9 cellular contexts compared by ENCODE assay signal in genomic region chr6:157107915-157108651, GRCh38.
A peak's percentile ranks its signal among the peaks of the same experiment; 100 is the strongest.
DNase-seq lines count a peak whose midpoint lies in the region; ATAC-seq, FAIRE-seq and TF ChIP-seq lines count a peak whose summit lies in the region.
"Had no signal": no experiment of that assay in that cellular context is flagged by ENCODE, and none has a peak within 500 bp of the region (broad histone marks: within the 10 kb centered on the region; RNA-seq: fewer than 3 reads in every experiment).

No MANE protein-coding gene starts in this region.

- H3K4me1 ChIP-seq in pancreas (peaks cover 0 to 5% (median 0%) of the 10 kb centered on the region in 3 donors), H9 (ENCODE audit: insufficient read depth, low read length) (no peaks in the 10 kb centered on the region)

- no peak overlapping the region for H3K14ac ChIP-seq in H9 (ENCODE audit: insufficient read depth, low read length)

- H3K23me2 ChIP-seq in H9 (ENCODE audit: insufficient read length, low read depth, low read length, poor library complexity, severe bottlenecking) = no peaks in the 10 kb centered on the region

- H3K27me3 Mint-ChIP-seq in H9 (ENCODE audit: low read depth) = no peaks in the 10 kb centered on the region
- H3K27me3 Mint-ChIP-seq: activated naive CD8-positive, alpha-beta T cell treated with anti-CD3 and anti-CD28 coated beads, Interleukin-2, amount 10 ng/mL, durations not matched to agents 7 days and 5 days had no signal

- H4K91ac ChIP-seq in H9 (ENCODE audit: insufficient read length, low read depth, low read length) = no peak overlapping the region

- H2BK5ac ChIP-seq in H9 (ENCODE audit: insufficient read length, low read length) = no peak overlapping the region

- H3K4me3 ChIP-seq in pancreas = no peak overlapping the region

- H4K5ac ChIP-seq in H9 (ENCODE audit: insufficient read length, low read depth, low read length) = no peak overlapping the region

- H3K79me2 ChIP-seq in H9 (ENCODE audit: insufficient read depth, low read length) = no peaks in the 10 kb centered on the region

- H3K4me2 ChIP-seq in H9 (ENCODE audit: insufficient read depth, insufficient read length, low read length) = no peak overlapping the region

- H3K36me3 ChIP-seq in pancreas = no peaks in the 10 kb centered on the region

- H3K27me3 ChIP-seq in pancreas = no peaks in the 10 kb centered on the region
- no peaks in the 10 kb centered on the region for H3K27me3 ChIP-seq in H9 (ENCODE audit: insufficient read depth, low read length)

- H3K56ac ChIP-seq in H9 (ENCODE audit: insufficient read length, low read depth, low read length) = no peak overlapping the region

- WGBS in pancreas, 2 donors = 59 to 60% methylated on average over 6 of the region's 6 CpGs
- no CpG with 5 or more reads among the region's 6 CpGs for WGBS in H9 (ENCODE audit: extremely low coverage, insufficient read length, low lambda C conversion rate)

- no peaks in the 10 kb centered on the region for H3K9me3 Mint-ChIP-seq in H9
- H3K9me3 Mint-ChIP-seq: activated naive CD8-positive, alpha-beta T cell treated with anti-CD3 and anti-CD28 coated beads, Interleukin-2, amount 10 ng/mL, durations not matched to agents 7 days and 5 days had no signal

- no peaks in the 10 kb centered on the region for H4K20me1 ChIP-seq in H9 (ENCODE audit: control insufficient read depth, insufficient read depth, insufficient read length)

- peak; percentile 91 for FAIRE-seq in pancreas (lab: Jason Lieb, UNC)

- H3T11ph ChIP-seq in H9 (ENCODE audit: low read length) = no peak overlapping the region

- no peak overlapping the region for H3K23ac ChIP-seq in H9 (ENCODE audit: insufficient read length, low read depth, low read length)

- H3K36me3 Mint-ChIP-seq in H9 (ENCODE audit: insufficient read depth in 1 of 3, low read depth in 3 of 3) = peaks cover 2 to 5% (median 4%) of the 10 kb centered on the region in 3 experiments; a peak in 6 of 7 replicates

- H3K27ac ChIP-seq in pancreas (no peak overlapping the region), H9 (ENCODE audit: insufficient read length, low read depth, low read length) (no peak overlapping the region)

- H3K9ac ChIP-seq in H9 (ENCODE audit: extremely low read depth, insufficient read length, low read length) = no peak overlapping the region

- intact Hi-C loops in pancreas (cut with DNase I) = no loop called here

- 0 out of 4 replicates have a peak, but pooled peaks cover 0 to 4% of the 10 kb centered on the region in 2 experiments for H3K4me1 Mint-ChIP-seq in H9

- no peak overlapping the region for H2AK5ac ChIP-seq in H9 (ENCODE audit: insufficient read length, low read length)

- TF ChIP-seq POLR2A in erythroblast (IDR thresholded peaks at IDR 0.05; ENCODE audit: low read length) = peak; percentile 15

- H2AFZ ChIP-seq in H9 (ENCODE audit: low read length) = no peak overlapping the region

- DNase-seq in ELR (ENCODE audit: low read depth) (peak; percentile 96), RPMI7951 (ENCODE audit: low read depth) (peak; percentile 90), erythroblast (lab: John Stamatoyannopoulos, UW) (peak; percentile 86), pancreas (no peak), H9 (no peak), NCI-H146 (lab: John Stamatoyannopoulos, UW) (no peak)
- DNase-seq: activated naive CD8-positive, alpha-beta T cell treated with anti-CD3 and anti-CD28 coated beads, Interleukin-2, amount 10 ng/mL, durations not matched to agents 7 days and 5 days had no signal

- H3K4me3 Mint-ChIP-seq in H9 = no peak overlapping the region
- H3K4me3 Mint-ChIP-seq: activated naive CD8-positive, alpha-beta T cell treated with anti-CD3 and anti-CD28 coated beads, Interleukin-2, amount 10 ng/mL, durations not matched to agents 7 days and 5 days had no signal

- H3K18ac ChIP-seq in H9 (ENCODE audit: insufficient read length, low read depth, low read length) = no peak overlapping the region

- peaks cover 4% of the 10 kb centered on the region for H3K79me1 ChIP-seq in H9 (ENCODE audit: insufficient read depth, low read depth, low read length, poor library complexity, severe bottlenecking)

- ATAC-seq in pancreas = peak in 3 of 4 donors; percentile 56 to 69 (median 69)
- ATAC-seq in GM19324 (IDR thresholded peaks at IDR 0.05; ENCODE audit: low FRiP score, unreplicated experiment) = no peak
- ATAC-seq in HG02588 (IDR thresholded peaks at IDR 0.05; ENCODE audit: unreplicated experiment) = no peak

- no peak overlapping the region for H2BK120ac ChIP-seq in H9 (ENCODE audit: low read depth, low read length, poor library complexity, severe bottlenecking)

- TF ChIP-seq CTCF in pancreas (IDR thresholded peaks at IDR 0.05) = no peak
- no peak for TF ChIP-seq CTCF in H9 (conservative IDR thresholded peaks at IDR 0.05)

- H3K9me3 ChIP-seq in pancreas (no peaks in the 10 kb centered on the region), H9 (ENCODE audit: control insufficient read depth, low read depth, low read length) (no peaks in the 10 kb centered on the region)

- no peak overlapping the region for H3K27ac Mint-ChIP-seq in H9
- H3K27ac Mint-ChIP-seq: activated naive CD8-positive, alpha-beta T cell treated with anti-CD3 and anti-CD28 coated beads, Interleukin-2, amount 10 ng/mL, durations not matched to agents 7 days and 5 days had no signal

- no peak overlapping the region for H4K8ac ChIP-seq in H9 (replicated peaks; ENCODE audit: insufficient read length, low read depth, low read length)

- H2BK20ac ChIP-seq in H9 (ENCODE audit: low read depth, low read length, poor library complexity, severe bottlenecking) = no peak overlapping the region

- H2BK12ac ChIP-seq in H9 (ENCODE audit: insufficient read length, low read depth, low read length) = no peak overlapping the region

- no peak overlapping the region for H3K4ac ChIP-seq in H9 (ENCODE audit: low read depth, low read length)

- H2BK15ac ChIP-seq in H9 (ENCODE audit: low read depth, low read length) = no peak overlapping the region

Comparison
In these comparisons a context has a peak if more than half of its experiments do, and no peak if none do; other contexts are left out.
1. DNase-seq: peak in ELR (single experiment), RPMI7951 (single experiment) and erythroblast (2 of 2); none in pancreas (0 of 6), H9 (single experiment) and NCI-H146 (single experiment).
2. ATAC-seq: peak in pancreas (3 of 4); none in GM19324 (single experiment) and HG02588 (single experiment).